In genomic region chr2:222594679-222595078, GRCh38 we compare ENCODE assay signal across 15 cellular contexts.
DNase-seq lines count a peak whose midpoint lies in the region; ATAC-seq, FAIRE-seq and TF ChIP-seq lines count a peak whose summit lies in the region.
"Had no signal": no experiment of that assay in that cellular context is flagged by ENCODE, and none has a peak within 500 bp of the region (broad histone marks: within the 10 kb centered on the region; RNA-seq: fewer than 3 reads in every experiment).

No MANE protein-coding gene starts in this region.

- H3K9me3 ChIP-seq in RWPE2 (ENCODE audit: severe bottlenecking): no peaks in the 10 kb centered on the region
- H3K9me3 ChIP-seq: HAP-1, upper lobe of left lung had no signal

- H3K27ac ChIP-seq in RWPE2 (ENCODE audit: poor library complexity, severe bottlenecking): no peak overlapping the region
- H3K27ac ChIP-seq: KMS-11, spleen, upper lobe of left lung had no signal

- H3K4me3 ChIP-seq in RWPE2 (ENCODE audit: severe bottlenecking): no peak overlapping the region
- H3K4me3 ChIP-seq in fibroblast of pulmonary artery (replicated peaks; ENCODE audit: low read depth, low read length): no peak overlapping the region
- H3K4me3 ChIP-seq: HAP-1, spleen, upper lobe of left lung had no signal

- H3K27me3 ChIP-seq in RWPE2 (ENCODE audit: insufficient read depth, poor library complexity, severe bottlenecking): no peaks in the 10 kb centered on the region
- H3K27me3 ChIP-seq: spleen, upper lobe of left lung had no signal

- TF ChIP-seq CTCF in RWPE2 (IDR thresholded peaks at IDR 0.05; ENCODE audit: poor library complexity, severe bottlenecking) (no peak), fibroblast of pulmonary artery (IDR thresholded peaks at IDR 0.05; ENCODE audit: low read length, missing control alignments) (no peak), GM10266 (IDR thresholded peaks at IDR 0.05; ENCODE audit: control insufficient read depth, insufficient read depth, low read depth, missing control alignments) (no peak)

- in situ Hi-C loops in Caki2 (cut with HindIII; ENCODE audit: low pct_unique_long_range_greater_than_20kb, low sequenced_read_pairs): no loop called here

- no peak for FAIRE-seq in HTR-8/SVneo (lab: Jason Lieb, UNC)
- FAIRE-seq: GM19239 had no signal

- ATAC-seq in RWPE2 (ENCODE audit: low read depth): peak; percentile 77

- no peaks in the 10 kb centered on the region for H3K4me1 ChIP-seq in RWPE2 (ENCODE audit: insufficient read depth, poor library complexity, severe bottlenecking)
- H3K4me1 ChIP-seq: HAP-1, spleen, upper lobe of left lung had no signal

- peaks cover 90% of the 10 kb centered on the region for H3K36me3 ChIP-seq in RWPE2 (ENCODE audit: low read depth)

- DNase-seq in Caki2 (ENCODE audit: low read depth) (peak; percentile 17), RWPE2 (ENCODE audit: low spot score) (no peak), fibroblast of pulmonary artery (ENCODE audit: low read depth) (peak; percentile 75), pons (ENCODE audit: low spot score) (peak; percentile 54), iPS-NIHi11 (ENCODE audit: low spot score) (no peak), mucosa of gallbladder (ENCODE audit: low spot score) (no peak), GM10266 (ENCODE audit: extremely low spot score) (no peak), HTR-8/SVneo (ENCODE audit: insufficient read length, low spot score) (no peak)
- DNase-seq: cerebellar nuclear complex, NCI-H345, spleen, upper lobe of left lung had no signal

Comparison
In these comparisons a context has a peak if more than half of its experiments do, and no peak if none do; other contexts are left out.
1. DNase-seq: peak in Caki2 (single experiment), fibroblast of pulmonary artery (single experiment) and pons (single experiment); none in RWPE2 (single experiment), iPS-NIHi11 (single experiment), mucosa of gallbladder (single experiment), GM10266 (single experiment) and HTR-8/SVneo (single experiment).